9 cellular contexts compared by ENCODE assay signal in the genomic region with DNA sequence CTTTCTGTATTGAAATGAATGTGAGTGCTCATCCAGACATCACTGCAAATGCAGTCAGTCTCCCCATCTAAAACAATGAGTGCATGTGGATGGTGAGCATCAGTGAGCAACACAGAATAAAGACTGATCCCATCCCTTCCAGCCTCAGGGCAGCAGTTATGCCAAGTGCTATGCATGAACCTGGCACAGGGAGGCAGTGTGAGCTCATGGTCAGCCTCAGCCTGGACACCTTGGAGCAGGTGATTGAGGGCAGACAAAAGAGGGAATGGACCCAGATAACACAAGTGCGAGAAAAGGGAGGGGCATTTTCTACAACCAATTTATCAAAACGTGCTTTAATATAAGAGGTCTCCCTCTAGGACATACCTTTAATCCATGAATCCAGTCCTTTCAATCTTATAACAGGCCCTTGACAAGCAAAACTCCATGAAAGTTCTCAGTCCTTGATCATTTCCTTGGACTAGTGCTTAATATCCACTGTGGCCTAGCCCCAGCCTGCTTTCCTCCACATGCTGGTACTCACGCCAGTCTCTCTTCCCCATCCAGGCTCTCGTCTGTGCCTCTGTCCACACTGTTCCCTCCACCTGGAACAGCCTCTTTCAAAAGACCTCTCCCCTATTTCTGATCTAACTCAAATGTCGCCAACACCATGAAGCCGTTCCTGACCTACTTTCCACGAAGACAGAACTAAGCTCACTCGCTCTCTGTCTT. TPM values are rescaled to one million over a fixed set of nuclear protein-coding genes. Genes with fewer than 3 reads are reported as not detected.
DNase-seq lines count a peak whose midpoint lies in the region; ATAC-seq, FAIRE-seq and TF ChIP-seq lines count a peak whose summit lies in the region.
"Had no signal": no experiment of that assay in that cellular context is flagged by ENCODE, and none has a peak within 500 bp of the region (broad histone marks: within the 10 kb centered on the region; RNA-seq: fewer than 3 reads in every experiment).

No MANE protein-coding gene starts in this region.

- H3K36me3 ChIP-seq in A673 (ENCODE audit: insufficient read depth, low read length, poor library complexity, severe bottlenecking) (no peaks in the 10 kb centered on the region), ascending aorta (no peaks in the 10 kb centered on the region), kidney (ENCODE audit: control insufficient read depth in 1 of 2, insufficient read depth in 2 of 2, low read length in 2 of 2) (no peaks in the 10 kb centered on the region)
- H3K36me3 ChIP-seq: neutrophil had no signal

- intact Hi-C loops in A673 (cut with micrococcal nuclease; ENCODE audit: unreplicated experiment) (loop anchor here (1.0 kb wide), 1 partner anchor 118 kb away; no protein-coding TSS in a partner anchor), ascending aorta (cut with DNase I) (no loop called here), kidney (cut with DNase I) (no loop called here)

- TF ChIP-seq CTCF in A673 (conservative IDR thresholded peaks at IDR 0.05; ENCODE audit: low read depth, low read length), result peak; percentile 55
- peak; percentile 46 for TF ChIP-seq CTCF in HFF-Myc (IDR thresholded peaks at IDR 0.05; ENCODE audit: low read depth, low read length, missing control alignments)
- TF ChIP-seq CTCF in ascending aorta (IDR thresholded peaks at IDR 0.05), result peak in 2 of 3 experiments; percentile 23 to 32
- peak; percentile 70 for TF ChIP-seq CTCF in kidney (IDR thresholded peaks at IDR 0.05; ENCODE audit: borderline replicate concordance, extremely low read depth, insufficient read depth)
- no peak for TF ChIP-seq CTCF in RWPE1 (conservative IDR thresholded peaks at IDR 0.05; ENCODE audit: low read depth)

- no peak for ATAC-seq in GM18909 (IDR thresholded peaks at IDR 0.05; ENCODE audit: poor library complexity, unreplicated experiment)
- no peak for ATAC-seq in GM18519 (IDR thresholded peaks at IDR 0.05; ENCODE audit: low FRiP score, unreplicated experiment)
- no peak for ATAC-seq in GM18858 (IDR thresholded peaks at IDR 0.05; ENCODE audit: unreplicated experiment)

- CTCF ChIA-PET in A673 (lab: Charles Lee) (interaction anchor here (1.5 kb wide), 1 partner anchor 118 kb away, joined by 10 read pairs; no protein-coding TSS in a partner anchor), RWPE1 (lab: Yijun Ruan, JAX) (interaction anchor here (0.6 to 0.9 kb wide), 2 partner anchors 118 to 508 kb away, joined by 3 to 4 read pairs; no protein-coding TSS in a partner anchor)

- POLR2A ChIA-PET in A673 (lab: Charles Lee; ENCODE audit: low non-redundant PET) (no interaction called here), RWPE1 (lab: Yijun Ruan, JAX; ENCODE audit: low non-redundant PET) (no interaction called here)

- FAIRE-seq in kidney (lab: Jason Lieb, UNC), result no peak

- BruUV-seq in A673 (replicated peaks; lab: Mats Ljungman, UMichigan), result no TSS peak

- DNase-seq in A673 (ENCODE audit: low spot score), result peak; percentile 5
- no peak for DNase-seq in HFF-Myc (ENCODE audit: extremely low read depth, low read depth)
- DNase-seq in ascending aorta (ENCODE audit: low spot score in 2 of 2), result no peak
- no peak for DNase-seq in kidney
- no peak for DNase-seq in RWPE1 (ENCODE audit: low spot score)

- H3K4me3 ChIP-seq in A673 (ENCODE audit: low read depth, low read length, poor library complexity, severe bottlenecking), result no peak overlapping the region
- H3K4me3 ChIP-seq in HFF-Myc (replicated peaks; ENCODE audit: low read depth, low read length), result no peak overlapping the region
- H3K4me3 ChIP-seq in ascending aorta, result no peak overlapping the region
- H3K4me3 ChIP-seq in kidney (ENCODE audit: low read length in 2 of 2), result no peak overlapping the region

- H3K9ac ChIP-seq in kidney (ENCODE audit: low read length in 2 of 2), result no peak overlapping the region

- H3K27ac ChIP-seq in A673 (ENCODE audit: low read depth, low read length, poor library complexity, severe bottlenecking), result no peak overlapping the region
- H3K27ac ChIP-seq in ascending aorta, result no peak overlapping the region
- H3K27ac ChIP-seq in kidney (ENCODE audit: low read depth in 2 of 2, low read length in 2 of 2), result no peak overlapping the region
- H3K27ac ChIP-seq in RWPE1, result no peak overlapping the region
- H3K27ac ChIP-seq: neutrophil had no signal

- peaks cover 8% of the 10 kb centered on the region for H3K27me3 ChIP-seq in A673 (replicated peaks; ENCODE audit: insufficient read depth, low read depth, low read length, poor library complexity)
- H3K27me3 ChIP-seq in ascending aorta, result no peaks in the 10 kb centered on the region

- H3K4me1 ChIP-seq in A673 (ENCODE audit: insufficient read depth, low read length, poor library complexity, severe bottlenecking) (no peaks in the 10 kb centered on the region), ascending aorta (no peaks in the 10 kb centered on the region), kidney (ENCODE audit: control insufficient read depth in 1 of 2, insufficient read depth in 1 of 2, low read depth in 1 of 2, low read length in 2 of 2) (no peaks in the 10 kb centered on the region)

- H3K9me3 ChIP-seq in A673 (ENCODE audit: low read depth, low read length, poor library complexity, severe bottlenecking) (no peaks in the 10 kb centered on the region), ascending aorta (no peaks in the 10 kb centered on the region), kidney (ENCODE audit: control insufficient read depth in 1 of 2, low read length in 2 of 2) (no peaks in the 10 kb centered on the region)
- H3K9me3 ChIP-seq: neutrophil had no signal

RNA-seq across cellular contexts. Expression of a gene that starts 50.5 kb away (rescaled TPM):
- 2.5 and 3.0 TPM in 2 replicates for total RNA-seq in A673 (2021)
- not detected for total RNA-seq in ascending aorta
- not detected for total RNA-seq in kidney
- polyA plus RNA-seq in kidney (ENCODE audit: insufficient read depth, low read depth, low replicate concordance), result 0.09 TPM
